ENCODE assay signal across 9 cellular contexts in genomic region chr20:2955257-2955950, GRCh38.
DNase-seq lines count a peak whose midpoint lies in the region; ATAC-seq and TF ChIP-seq lines count a peak whose summit lies in the region.
"Had no signal": no experiment of that assay in that cellular context is flagged by ENCODE, and none has a peak within 500 bp of the region (broad histone marks: within the 10 kb centered on the region; RNA-seq: fewer than 3 reads in every experiment).

No MANE protein-coding gene starts in this region.

- DNase-seq in G401 (ENCODE audit: low spot score) (peak; percentile 15), MM.1S (peak; percentile 25), erythroblast (lab: John Stamatoyannopoulos, UW) (peak; percentile 58 to 73), prostate gland (ENCODE audit: low spot score) (no peak), neuronal stem cell (ENCODE audit: low spot score) (no peak), sciatic nerve (ENCODE audit: low spot score) (no peak)
- DNase-seq in activated CD4-positive, CD25-positive, alpha-beta regulatory T cell treated with anti-CD3 and anti-CD28 coated beads, Interleukin-2, amount 50 U/mL, for 72 hours: no peak
- DNase-seq: activated CD4-positive, CD25-positive, alpha-beta regulatory T cell had no signal

- no peak overlapping the region for H3K23ac ChIP-seq in neuronal stem cell (ENCODE audit: low read depth, low read length, poor library complexity)

- no peak overlapping the region for H3K18ac ChIP-seq in neuronal stem cell (ENCODE audit: low read length)

- peak; percentile 53 for ATAC-seq in GM19324 (IDR thresholded peaks at IDR 0.05; ENCODE audit: low FRiP score, unreplicated experiment)
- ATAC-seq in sciatic nerve: no peak

- H3K9me3 ChIP-seq in MM.1S (replicated peaks; ENCODE audit: insufficient read depth, low read length) (no peaks in the 10 kb centered on the region), prostate gland (no peaks in the 10 kb centered on the region), neuronal stem cell (replicated peaks in 1 of 2; ENCODE audit: control insufficient read depth in 2 of 2, insufficient read depth in 1 of 2, low read depth in 1 of 2, low read length in 2 of 2) (peaks cover 0 to 11% of the 10 kb centered on the region in 2 donors)

- H2AK5ac ChIP-seq in neuronal stem cell (ENCODE audit: low read depth, low read length): no peak overlapping the region

- TF ChIP-seq POLR2A in erythroblast (IDR thresholded peaks at IDR 0.05; ENCODE audit: low read length) (no peak), prostate gland (IDR thresholded peaks at IDR 0.05) (no peak)

- no peak overlapping the region for H2BK120ac ChIP-seq in neuronal stem cell (ENCODE audit: low read depth, low read length)

- H4K8ac ChIP-seq in neuronal stem cell (ENCODE audit: low read depth, low read length): no peak overlapping the region

- no peaks in the 10 kb centered on the region for H3K36me3 ChIP-seq in MM.1S (replicated peaks; ENCODE audit: insufficient read depth, low read length)
- no peaks in the 10 kb centered on the region for H3K36me3 ChIP-seq in prostate gland
- peaks cover 11 to 60% of the 10 kb centered on the region in 2 donors for H3K36me3 ChIP-seq in neuronal stem cell (replicated peaks in 1 of 2; ENCODE audit: control insufficient read depth in 2 of 2, insufficient read depth in 2 of 2, low read length in 2 of 2)

- peak overlapping the region; percentile 8; the same call in 1 of the 2 replicates for H3K27ac ChIP-seq in MM.1S (ENCODE audit: low read length)
- H3K27ac ChIP-seq in prostate gland: no peak overlapping the region
- H3K27ac ChIP-seq in neuronal stem cell (replicated peaks; ENCODE audit: low read length): no peak overlapping the region

- H2BK12ac ChIP-seq in neuronal stem cell (ENCODE audit: low read length): no peak overlapping the region

- no peaks in the 10 kb centered on the region for H3K9me2 ChIP-seq in MM.1S (replicated peaks; ENCODE audit: insufficient read depth, low read length)

- H2AFZ ChIP-seq in MM.1S (ENCODE audit: low read length): no peak overlapping the region
- H2AFZ ChIP-seq in neuronal stem cell (ENCODE audit: low read length): no peak overlapping the region

- intact Hi-C loops in prostate gland (cut with DNase I) (no loop called here), sciatic nerve (cut with DNase I) (no loop called here)

- H3K4me1 ChIP-seq in MM.1S (ENCODE audit: low read length) (peaks cover 8% of the 10 kb centered on the region; the same call in 1 of the 2 replicates), prostate gland (replicated peaks) (no peaks in the 10 kb centered on the region), neuronal stem cell (ENCODE audit: control insufficient read depth in 2 of 2, insufficient read depth in 1 of 2, low read depth in 1 of 2, low read length in 2 of 2) (no peaks in the 10 kb centered on the region)

- in situ Hi-C loops in G401 (cut with HindIII; ENCODE audit: low sequenced_read_pairs): no loop called here

- no peaks in the 10 kb centered on the region for H3F3A ChIP-seq in MM.1S (ENCODE audit: insufficient read depth, low read length)

- no peaks in the 10 kb centered on the region for H4K20me1 ChIP-seq in MM.1S (ENCODE audit: insufficient read depth, low read length)

- H3K4ac ChIP-seq in neuronal stem cell (ENCODE audit: low read length): no peak overlapping the region

- H3K4me3 ChIP-seq in MM.1S (ENCODE audit: low read length) (no peak overlapping the region), prostate gland (no peak overlapping the region), neuronal stem cell (ENCODE audit: low read length in 2 of 2) (no peak overlapping the region)

- H3K79me2 ChIP-seq in MM.1S (ENCODE audit: low read length): no peaks in the 10 kb centered on the region

- no peaks in the 10 kb centered on the region for H3K79me1 ChIP-seq in neuronal stem cell (ENCODE audit: low read depth, low read length)

- H3K9ac ChIP-seq in MM.1S (ENCODE audit: low read length) (no peak overlapping the region), neuronal stem cell (ENCODE audit: low read depth, low read length, poor library complexity) (no peak overlapping the region)

- no peak overlapping the region for H2BK5ac ChIP-seq in neuronal stem cell (ENCODE audit: low read length)

- no peak overlapping the region for H3K14ac ChIP-seq in neuronal stem cell (ENCODE audit: low read length)

- no peak for TF ChIP-seq CTCF in MM.1S (IDR thresholded peaks at IDR 0.05; ENCODE audit: low read length)
- TF ChIP-seq CTCF in prostate gland (IDR thresholded peaks at IDR 0.05): no peak

- H4K91ac ChIP-seq in neuronal stem cell (ENCODE audit: low read depth, low read length, poor library complexity): no peak overlapping the region

- H2BK15ac ChIP-seq in neuronal stem cell (ENCODE audit: low read length): no peak overlapping the region

- H3K27me3 ChIP-seq in MM.1S (replicated peaks; ENCODE audit: insufficient read depth, low read length): no peaks in the 10 kb centered on the region
- no peaks in the 10 kb centered on the region for H3K27me3 ChIP-seq in prostate gland (replicated peaks; ENCODE audit: insufficient read depth)
- no peaks in the 10 kb centered on the region for H3K27me3 ChIP-seq in neuronal stem cell (ENCODE audit: control insufficient read depth in 3 of 3, insufficient read depth in 3 of 3, low read depth in 1 of 3, low read length in 3 of 3)

- H3K4me2 ChIP-seq in MM.1S (ENCODE audit: low read depth, low read length) (0 out of 2 replicates have a peak overlapping the region, but pooled peaks have one; percentile 6), neuronal stem cell (ENCODE audit: insufficient read depth, low read length, poor library complexity, severe bottlenecking) (no peak overlapping the region)

Comparison
In these comparisons a context has a peak if more than half of its experiments do, and no peak if none do; other contexts are left out.
1. DNase-seq: peak in G401 (single experiment), MM.1S (single experiment) and erythroblast (2 of 2); none in prostate gland (single experiment), neuronal stem cell (single experiment), sciatic nerve (single experiment) and activated CD4-positive, CD25-positive, alpha-beta regulatory T cell treated with anti-CD3 and anti-CD28 coated beads, Interleukin-2, amount 50 U/mL, for 72 hours (single experiment).